Comparison of ENCODE assay signal across 9 cellular contexts in the genomic region with DNA sequence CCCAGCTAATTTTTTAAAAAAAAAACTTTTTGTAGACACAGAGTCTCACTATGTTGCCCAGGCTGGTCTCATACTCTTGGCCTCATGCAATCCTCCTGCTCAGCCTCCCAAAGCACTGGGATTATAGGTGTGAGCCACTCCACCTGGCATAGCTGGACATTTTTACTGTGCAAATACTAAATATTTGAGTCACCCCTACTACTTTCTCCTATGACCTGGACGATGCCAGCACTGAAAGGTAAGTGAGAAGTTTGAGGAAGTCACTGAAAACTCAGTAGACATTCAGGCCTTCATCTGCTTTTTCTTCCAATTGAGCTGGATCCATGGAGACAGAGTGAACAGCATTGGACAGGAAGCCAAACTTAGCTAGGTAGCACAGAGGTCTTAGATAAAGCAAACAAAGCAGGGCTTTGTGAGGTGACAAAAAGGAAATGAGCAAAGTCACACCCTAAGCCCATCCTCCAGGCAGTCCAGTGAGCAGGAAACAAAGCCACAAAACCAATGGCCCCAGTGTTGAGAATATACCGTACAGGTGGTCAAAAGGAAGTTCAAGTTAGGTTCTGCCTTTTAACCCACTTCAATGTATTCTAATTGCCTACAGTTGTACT.
DNase-seq lines count a peak whose midpoint lies in the region; ATAC-seq, FAIRE-seq and TF ChIP-seq lines count a peak whose summit lies in the region.
"Had no signal": no experiment of that assay in that cellular context is flagged by ENCODE, and none has a peak within 500 bp of the region (broad histone marks: within the 10 kb centered on the region; RNA-seq: fewer than 3 reads in every experiment).

No MANE protein-coding gene starts in this region.

- TF ChIP-seq POLR2A in GM12892 (IDR thresholded peaks at IDR 0.05; ENCODE audit: low read depth, low read length), result no peak
- no peak for TF ChIP-seq POLR2A in suprapubic skin (IDR thresholded peaks at IDR 0.05)
- TF ChIP-seq POLR2A in stomach (IDR thresholded peaks at IDR 0.05), result no peak
- TF ChIP-seq POLR2A in esophagus squamous epithelium (IDR thresholded peaks at IDR 0.05), result no peak

- H3K4me1 Mint-ChIP-seq in activated naive CD8-positive, alpha-beta T cell treated with anti-CD3 and anti-CD28 coated beads for 36 hours, result peaks cover 36% of the 10 kb centered on the region

- peak; percentile 97 for ATAC-seq in GM21381 (IDR thresholded peaks at IDR 0.05; ENCODE audit: unreplicated experiment)
- ATAC-seq in HG03469 (IDR thresholded peaks at IDR 0.05; ENCODE audit: unreplicated experiment), result peak; percentile 96

- FAIRE-seq in GM12892 (lab: Jason Lieb, UNC), result peak; percentile 92

- TF ChIP-seq CTCF in suprapubic skin (IDR thresholded peaks at IDR 0.05) (no peak), stomach (IDR thresholded peaks at IDR 0.05) (no peak), esophagus squamous epithelium (IDR thresholded peaks at IDR 0.05) (no peak)

- no peak overlapping the region for H3K4me3 ChIP-seq in suprapubic skin
- no peak overlapping the region for H3K4me3 ChIP-seq in stomach
- H3K4me3 ChIP-seq in esophagus squamous epithelium, result no peak overlapping the region

- H3K4me1 ChIP-seq in suprapubic skin (no peaks in the 10 kb centered on the region), stomach (no peaks in the 10 kb centered on the region), esophagus squamous epithelium (peaks cover 0 to 8% (median 0%) of the 10 kb centered on the region in 3 donors)

- H3K9me3 Mint-ChIP-seq in activated naive CD8-positive, alpha-beta T cell treated with anti-CD3 and anti-CD28 coated beads for 36 hours, result peaks cover 4% of the 10 kb centered on the region
- H3K9me3 Mint-ChIP-seq: dendritic cell treated with granulocyte-macrophage colony-stimulating factor and Interleukin-4, amounts not matched to agents 40 ng/mL and 50 ng/mL, for 4 days had no signal

- 77% methylated on average over 2 of the region's 2 CpGs for WGBS in suprapubic skin
- WGBS in stomach, 5 donors, result 19 to 34% (median 31%) methylated on average over 2 of the region's 2 CpGs
- WGBS in esophagus squamous epithelium, 2 donors, result 36 to 48% methylated on average over 2 of the region's 2 CpGs

- H3K4me3 Mint-ChIP-seq in activated naive CD8-positive, alpha-beta T cell treated with anti-CD3 and anti-CD28 coated beads for 36 hours, result no peak overlapping the region
- H3K4me3 Mint-ChIP-seq: dendritic cell treated with granulocyte-macrophage colony-stimulating factor and Interleukin-4, amounts not matched to agents 40 ng/mL and 50 ng/mL, for 4 days had no signal

- TF ChIP-seq EP300 in suprapubic skin (IDR thresholded peaks at IDR 0.05) (no peak), stomach (IDR thresholded peaks at IDR 0.05) (no peak)

- H3K27me3 ChIP-seq in suprapubic skin (no peaks in the 10 kb centered on the region), stomach (no peaks in the 10 kb centered on the region), esophagus squamous epithelium (no peaks in the 10 kb centered on the region)

- peaks cover 3% of the 10 kb centered on the region for H3K36me3 Mint-ChIP-seq in activated naive CD8-positive, alpha-beta T cell treated with anti-CD3 and anti-CD28 coated beads for 36 hours

- intact Hi-C loops in stomach (cut with DNase I; ENCODE audit: low total_unique reads), result no loop called here
- intact Hi-C loops in esophagus squamous epithelium (cut with DNase I), result no loop called here

- peak overlapping the region; percentile 68 for H3K27ac Mint-ChIP-seq in activated naive CD8-positive, alpha-beta T cell treated with anti-CD3 and anti-CD28 coated beads for 36 hours
- H3K27ac Mint-ChIP-seq: dendritic cell treated with granulocyte-macrophage colony-stimulating factor and Interleukin-4, amounts not matched to agents 40 ng/mL and 50 ng/mL, for 4 days had no signal

- no peaks in the 10 kb centered on the region for H3K27me3 Mint-ChIP-seq in activated naive CD8-positive, alpha-beta T cell treated with anti-CD3 and anti-CD28 coated beads for 36 hours
- H3K27me3 Mint-ChIP-seq: dendritic cell treated with granulocyte-macrophage colony-stimulating factor and Interleukin-4, amounts not matched to agents 40 ng/mL and 50 ng/mL, for 4 days had no signal

- DNase-seq in GM12892 (ENCODE audit: insufficient read length) (no peak), NCI-H2196 (lab: John Stamatoyannopoulos, UW; ENCODE audit: unreplicated experiment) (no peak), suprapubic skin (ENCODE audit: low spot score in 2 of 2) (no peak), stomach (no peak), esophagus squamous epithelium (lab: John Stamatoyannopoulos, UW) (no peak)
- peak; percentile 21 for DNase-seq in activated naive CD8-positive, alpha-beta T cell treated with anti-CD3 and anti-CD28 coated beads for 36 hours

- no peaks in the 10 kb centered on the region for H3K36me3 ChIP-seq in suprapubic skin
- H3K36me3 ChIP-seq in stomach, result no peaks in the 10 kb centered on the region
- no peaks in the 10 kb centered on the region for H3K36me3 ChIP-seq in esophagus squamous epithelium

- H3K9me3 ChIP-seq in suprapubic skin (no peaks in the 10 kb centered on the region), stomach (no peaks in the 10 kb centered on the region), esophagus squamous epithelium (no peaks in the 10 kb centered on the region)

- H3K27ac ChIP-seq in suprapubic skin (no peak overlapping the region), stomach (peak overlapping the region in 1 of 5 donors; percentile 1), esophagus squamous epithelium (peak overlapping the region in 1 of 4 donors; percentile 6)
